In the genomic region with DNA sequence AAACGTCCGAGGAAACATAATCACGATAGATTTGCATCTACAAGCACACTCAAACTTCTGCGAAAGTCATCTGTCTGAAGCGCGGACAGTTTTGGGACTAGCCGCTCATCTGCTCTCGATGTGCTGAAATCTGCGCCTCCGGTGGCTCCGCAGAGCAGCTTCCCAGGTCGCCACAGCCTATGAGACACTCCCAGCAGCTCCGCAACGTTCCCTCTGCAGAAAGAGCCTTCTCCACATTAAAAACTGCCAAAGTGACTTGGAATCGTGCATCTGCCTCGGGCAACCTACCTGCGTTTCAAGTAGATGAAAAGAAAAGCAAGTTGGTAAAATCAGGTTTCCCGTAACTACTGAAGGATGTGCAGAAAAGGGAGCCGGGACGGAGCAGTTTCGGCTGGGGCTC, we compare ENCODE assay signal across 5 cellular contexts. TPM values are rescaled to one million over a fixed set of nuclear protein-coding genes. Genes with fewer than 3 reads are reported as not detected.
"Had no signal": no experiment of that assay in that cellular context is flagged by ENCODE, and none has a peak within 500 bp of the region (broad histone marks: within the 10 kb centered on the region; RNA-seq: fewer than 3 reads in every experiment).

No MANE protein-coding gene starts in this region.

RNA-seq across cellular contexts. Expression of a gene that starts 8.9 kb away (rescaled TPM):
- total RNA-seq: GM23338, H1, H9, HT-29, IMR-90 had no signal

RNA-seq across cellular contexts. Expression of a gene that starts 17.9 kb away (rescaled TPM):
- total RNA-seq: GM23338, H1, H9, HT-29, IMR-90 had no signal
